8 cellular contexts compared by ENCODE assay signal in genomic region chr11:134955281-134955680, GRCh38.
"Had no signal": no experiment of that assay in that cellular context is flagged by ENCODE, and none has a peak within 500 bp of the region (broad histone marks: within the 10 kb centered on the region; RNA-seq: fewer than 3 reads in every experiment).

No MANE protein-coding gene starts in this region.

- H3K9me3 ChIP-seq: HAP-1 had no signal

- H3K9ac ChIP-seq: GM23248 had no signal

- H3K4me3 ChIP-seq: GM23248, HAP-1 had no signal

- H3K4me1 ChIP-seq: HAP-1 had no signal

- H3K27ac ChIP-seq: GM23248, HL-60 had no signal

- H3K36me3 ChIP-seq: HAP-1 had no signal

- FAIRE-seq: HepG2 had no signal

- DNase-seq: GM23248, GOT3, H7, HFFc6 had no signal

- H2AFZ ChIP-seq: GM23248 had no signal

- H3K4me3 Mint-ChIP-seq: HFFc6, IgD-negative memory B cell had no signal

- H3K27ac Mint-ChIP-seq: HFFc6, IgD-negative memory B cell had no signal

- H3K36me3 Mint-ChIP-seq: IgD-negative memory B cell had no signal
